ENCODE assay signal across 29 cellular contexts in the genomic region with DNA sequence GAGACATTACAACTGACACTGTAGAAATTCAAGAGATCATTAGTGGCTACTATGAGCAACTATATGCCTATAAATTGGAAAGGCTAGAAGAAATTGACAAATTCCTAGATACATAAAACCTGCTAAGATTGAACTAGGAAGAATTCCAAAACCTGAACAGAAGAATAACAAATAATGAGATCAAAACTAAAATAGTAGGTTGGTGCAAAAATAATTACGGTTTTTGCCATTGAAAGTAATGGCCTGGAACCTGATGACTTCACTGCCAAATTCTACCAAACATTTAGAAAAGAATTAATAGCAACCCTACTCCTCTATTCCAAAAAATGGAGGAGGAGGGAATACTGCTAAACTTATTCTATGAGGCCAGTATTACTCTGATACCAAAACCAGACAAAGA.
"Had no signal": no experiment of that assay in that cellular context is flagged by ENCODE, and none has a peak within 500 bp of the region (broad histone marks: within the 10 kb centered on the region; RNA-seq: fewer than 3 reads in every experiment).

No MANE protein-coding gene starts in this region.

- H3K36me3 Mint-ChIP-seq: stimulated activated effector memory CD8-positive, alpha-beta T cell treated with anti-CD3 and anti-CD28 coated beads, Interleukin-12 subunit alpha, Interleukin-12 subunit beta, amount 100 ng/mL, for 72 hours; stimulated activated memory B cell treated with anti-CD40 and anti-IgM and Interleukin-4, amounts not matched to agents 10 μg/mL and 1 μg/mL and 100 μg/mL, for 72 hours; stimulated activated naive B cell treated with anti-CD40 and anti-IgM and Interleukin-4, amounts not matched to agents 10 μg/mL and 1 μg/mL and 100 μg/mL, for 72 hours; type B pancreatic cell had no signal

- H3K27me3 ChIP-seq: stomach, suprapubic skin, testis, thyroid gland, tibial artery, tibial nerve, transverse colon, upper lobe of left lung, upper lobe of right lung, uterus, vagina had no signal

- H3K9me3 Mint-ChIP-seq: type B pancreatic cell had no signal

- FAIRE-seq: urothelium cell line had no signal

- H3K4me3 ChIP-seq: stomach, suprapubic skin, testis, thoracic aorta, thyroid gland, tibial artery, tibial nerve, transverse colon, upper lobe of left lung, upper lobe of right lung, uterus, vagina had no signal

- H3K36me3 ChIP-seq: stomach, suprapubic skin, thoracic aorta, thyroid gland, tibial artery, tibial nerve, transverse colon, upper lobe of left lung, upper lobe of right lung, uterus, vagina had no signal

- H3K27ac ChIP-seq: stomach, suprapubic skin, testis, thoracic aorta, thyroid gland, tibial artery, tibial nerve, transverse colon, upper lobe of left lung, upper lobe of right lung, uterus, vagina had no signal

- H3K9me3 ChIP-seq: stomach, suprapubic skin, testis, thoracic aorta, thyroid gland, tibial artery, tibial nerve, transverse colon, upper lobe of left lung, upper lobe of right lung, uterus, vagina had no signal

- H3K27ac Mint-ChIP-seq: stimulated activated effector memory CD8-positive, alpha-beta T cell treated with anti-CD3 and anti-CD28 coated beads, Interleukin-12 subunit alpha, Interleukin-12 subunit beta, amount 100 ng/mL, for 72 hours; stimulated activated memory B cell treated with anti-CD40 and anti-IgM and Interleukin-4, amounts not matched to agents 10 μg/mL and 1 μg/mL and 100 μg/mL, for 72 hours; stimulated activated naive B cell treated with anti-CD40 and anti-IgM and Interleukin-4, amounts not matched to agents 10 μg/mL and 1 μg/mL and 100 μg/mL, for 72 hours; stimulated activated naive CD8-positive, alpha-beta T cell treated with anti-CD3 and anti-CD28 coated beads, Interleukin-15, amount 100 ng/mL, for 72 hours; stimulated activated naive CD8-positive, alpha-beta T cell treated with anti-CD3 and anti-CD28 coated beads, Interleukin-15, Interleukin-2, amounts not matched to agents 100 ng/mL and 50 ng/mL, for 24 hours; type B pancreatic cell had no signal

- H3K4me1 ChIP-seq: stomach, suprapubic skin, testis, thyroid gland, tibial artery, tibial nerve, transverse colon, upper lobe of left lung, upper lobe of right lung, uterus, vagina had no signal

- ATAC-seq: stimulated activated effector memory CD8-positive, alpha-beta T cell treated with anti-CD3 and anti-CD28 coated beads, Interleukin-12 subunit alpha, Interleukin-12 subunit beta, amount 100 ng/mL, for 72 hours; stimulated activated memory B cell treated with anti-CD40 and anti-IgM and Interleukin-4, amounts not matched to agents 10 μg/mL and 1 μg/mL and 100 μg/mL, for 72 hours; stimulated activated naive B cell treated with anti-CD40 and anti-IgM and Interleukin-4, amounts not matched to agents 10 μg/mL and 1 μg/mL and 100 μg/mL, for 72 hours; stimulated activated naive CD8-positive, alpha-beta T cell treated with anti-CD3 and anti-CD28 coated beads, Interleukin-15, amount 100 ng/mL, for 72 hours; stimulated activated naive CD8-positive, alpha-beta T cell treated with anti-CD3 and anti-CD28 coated beads, Interleukin-15, Interleukin-2, amounts not matched to agents 100 U/mL and 50 U/mL, for 24 hours; upper lobe of right lung had no signal

- DNase-seq: stimulated activated CD4-positive, alpha-beta T cell treated with anti-CD3 and anti-CD28 coated beads, Interleukin-2, amount 100 ng/mL, for 48 hours; stimulated activated CD4-positive, alpha-beta T cell treated with anti-CD3 and anti-CD28 coated beads, Interleukin-4, amount 100 ng/mL, for 1 hour; stimulated activated CD4-positive, alpha-beta T cell treated with anti-CD3 and anti-CD28 coated beads, Interleukin-4, amount 100 ng/mL, for 24 hours; stimulated activated CD4-positive, alpha-beta T cell treated with anti-CD3 and anti-CD28 coated beads, Interleukin-4, amount 100 ng/mL, for 4 hours; stimulated activated CD8-positive, alpha-beta memory T cell treated with anti-CD3 and anti-CD28 coated beads, Interleukin-4, amount 100 ng/mL, for 48 hours; stimulated activated naive B cell treated with anti-CD40 and anti-IgM and Interleukin-4, amounts not matched to agents 10 μg/mL and 1 μg/mL and 100 μg/mL, for 72 hours; stimulated activated naive CD4-positive, alpha-beta T cell; stimulated activated naive CD4-positive, alpha-beta T cell treated with Interleukin-2 at 50 U/mL for 16 hours; stimulated activated naive CD8-positive, alpha-beta T cell treated with anti-CD3 and anti-CD28 coated beads, Interleukin-15, amount 100 ng/mL, for 72 hours; stimulated activated naive CD8-positive, alpha-beta T cell treated with anti-CD3 and anti-CD28 coated beads, Interleukin-15, Interleukin-2, amounts not matched to agents 100 U/mL and 50 U/mL, for 24 hours; stomach; substantia nigra; testis; thyroid gland; tibial artery; transverse colon; trophoblast cell; upper lobe of left lung; upper lobe of right lung; uterus had no signal
